8 cellular contexts compared by ENCODE assay signal in genomic region chr18:48975817-48976649, GRCh38. TPM values are rescaled to one million over a fixed set of nuclear protein-coding genes. Genes with fewer than 3 reads are reported as not detected.
DNase-seq lines count a peak whose midpoint lies in the region; ATAC-seq and TF ChIP-seq lines count a peak whose summit lies in the region.

No MANE protein-coding gene starts in this region.

- H3K27ac ChIP-seq in RWPE1 (peak overlapping the region; percentile 84), right atrium auricular region (peak overlapping the region; percentile 90 to 96), sigmoid colon (peak overlapping the region; percentile 59 to 86 (median 68))

- CTCF ChIA-PET in RWPE1 (lab: Yijun Ruan, JAX): no interaction called here

- intact Hi-C loops in sigmoid colon (cut with DNase I): loop anchor here (1.0 to 10.0 kb wide), 2 partner anchors 24 to 199 kb away; no protein-coding TSS in a partner anchor

- no peaks in the 10 kb centered on the region for H3K36me3 ChIP-seq in right atrium auricular region
- no peaks in the 10 kb centered on the region for H3K36me3 ChIP-seq in sigmoid colon

- ATAC-seq in GM19023 (IDR thresholded peaks at IDR 0.05; ENCODE audit: unreplicated experiment) (peak; percentile 54), HG03354 (IDR thresholded peaks at IDR 0.05; ENCODE audit: poor library complexity, severe bottlenecking, unreplicated experiment) (peak; percentile 65)

- peaks cover 11% of the 10 kb centered on the region for H3K4me1 Mint-ChIP-seq in activated naive CD4-positive, alpha-beta T cell treated with anti-CD3 and anti-CD28 coated beads, Interleukin-2, amount 50 U/mL, for 24 hours

- no peaks in the 10 kb centered on the region for H3K36me3 Mint-ChIP-seq in activated naive CD4-positive, alpha-beta T cell treated with anti-CD3 and anti-CD28 coated beads, Interleukin-2, amount 50 U/mL, for 24 hours

- H3K27me3 ChIP-seq in right atrium auricular region (no peaks in the 10 kb centered on the region), sigmoid colon (no peaks in the 10 kb centered on the region)

- TF ChIP-seq CTCF in RWPE1 (conservative IDR thresholded peaks at IDR 0.05; ENCODE audit: low read depth): no peak
- TF ChIP-seq CTCF in right atrium auricular region (IDR thresholded peaks at IDR 0.05): no peak
- TF ChIP-seq CTCF in sigmoid colon (IDR thresholded peaks at IDR 0.05): no peak

- no peaks in the 10 kb centered on the region for H3K9me3 Mint-ChIP-seq in activated naive CD4-positive, alpha-beta T cell treated with anti-CD3 and anti-CD28 coated beads, Interleukin-2, amount 50 U/mL, for 24 hours

- H3K9me3 ChIP-seq in right atrium auricular region (no peaks in the 10 kb centered on the region), sigmoid colon (no peaks in the 10 kb centered on the region)

- TF ChIP-seq POLR2A in sigmoid colon (IDR thresholded peaks at IDR 0.05): no peak

- DNase-seq in AG08395 (ENCODE audit: low spot score): peak; percentile 83
- DNase-seq in RWPE1 (ENCODE audit: low spot score): peak; percentile 69
- DNase-seq in right atrium auricular region (ENCODE audit: low spot score): no peak
- no peak for DNase-seq in sigmoid colon
- no peak for DNase-seq in NCI-H524 treated with DMSO at 0.1 percent for 48 hours (lab: John Stamatoyannopoulos, UW)

- H3K4me3 Mint-ChIP-seq in activated naive CD4-positive, alpha-beta T cell treated with anti-CD3 and anti-CD28 coated beads, Interleukin-2, amount 50 U/mL, for 24 hours: peak overlapping the region; percentile 88

- H3K4me3 ChIP-seq in right atrium auricular region (peak overlapping the region; percentile 64 to 86), sigmoid colon (peak overlapping the region; percentile 51 to 93 (median 60))

- WGBS in sigmoid colon, 2 donors: 1% methylated on average over 119 of the region's 119 CpGs

- TF ChIP-seq EP300 in sigmoid colon (IDR thresholded peaks at IDR 0.05): no peak

- H3K4me1 ChIP-seq in right atrium auricular region (peaks cover 0 to 18% of the 10 kb centered on the region in 2 donors), sigmoid colon (peaks cover 0 to 14% (median 8%) of the 10 kb centered on the region in 4 donors)

- H3K27ac Mint-ChIP-seq in activated naive CD4-positive, alpha-beta T cell treated with anti-CD3 and anti-CD28 coated beads, Interleukin-2, amount 50 U/mL, for 24 hours: peak overlapping the region; percentile 46

- POLR2A ChIA-PET in RWPE1 (lab: Yijun Ruan, JAX; ENCODE audit: low non-redundant PET): no interaction called here

- peaks cover 2% of the 10 kb centered on the region for H3K27me3 Mint-ChIP-seq in activated naive CD4-positive, alpha-beta T cell treated with anti-CD3 and anti-CD28 coated beads, Interleukin-2, amount 50 U/mL, for 24 hours

RNA-seq across cellular contexts. Expression of gene SMAD7, which starts 25.3 kb away (rescaled TPM):
- total RNA-seq in right atrium auricular region (10 to 100 TPM; 55.1 to 98.1 TPM), sigmoid colon (10 to 100 TPM; 13.2 to 29.1 (median 21.5) TPM)
- 10 to 100 TPM; 16.8 to 19.0 (median 18.3) TPM for polyA plus RNA-seq in sigmoid colon

Comparison
In these comparisons a context has a peak if more than half of its experiments do, and no peak if none do; other contexts are left out.
1. DNase-seq: peak in AG08395 (single experiment) and RWPE1 (single experiment); none in right atrium auricular region (single experiment), sigmoid colon (single experiment) and NCI-H524 treated with DMSO at 0.1 percent for 48 hours (single experiment).
2. Peak in every context shown above with its lines, with median percentiles within 50 percentile points of each other: H3K27ac ChIP-seq.